ENCODE assay signal across 16 cellular contexts in genomic region chr14:100281286-100282082, GRCh38. TPM values are rescaled to one million over a fixed set of nuclear protein-coding genes. Genes with fewer than 3 reads are reported as not detected.
A peak's percentile ranks its signal among the peaks of the same experiment; 100 is the strongest.
DNase-seq lines count a peak whose midpoint lies in the region; ATAC-seq, FAIRE-seq and TF ChIP-seq lines count a peak whose summit lies in the region.
"Had no signal": no experiment of that assay in that cellular context is flagged by ENCODE, and none has a peak within 500 bp of the region (broad histone marks: within the 10 kb centered on the region; RNA-seq: fewer than 3 reads in every experiment).

No MANE protein-coding gene starts in this region.

- no peaks in the 10 kb centered on the region for H3K9me3 Mint-ChIP-seq in neural crest cell
- H3K9me3 Mint-ChIP-seq: CD14-positive monocyte; T-helper 2 cell treated with Interferon-gamma antibody and Interleukin-4, amounts not matched to agents 5 μg/mL and 100 μg/mL, for 36 hours had no signal

- H3K4me1 Mint-ChIP-seq in neural crest cell, result peaks cover 22% of the 10 kb centered on the region

- H3K4me3 ChIP-seq in bronchial epithelial cell (ENCODE audit: low read depth, low read length), result no peak overlapping the region
- H3K4me3 ChIP-seq: gastroesophageal sphincter had no signal

- H3K27me3 Mint-ChIP-seq in neural crest cell (ENCODE audit: low read depth), result peaks cover 7% of the 10 kb centered on the region

- H3K27me3 ChIP-seq in bronchial epithelial cell (ENCODE audit: control insufficient read depth, insufficient read depth, low read length), result no peaks in the 10 kb centered on the region
- H3K27me3 ChIP-seq: gastroesophageal sphincter had no signal

- FAIRE-seq in bronchial epithelial cell (lab: Jason Lieb, UNC) (no peak), RCC 7860 (lab: Jason Lieb, UNC) (no peak)

- DNase-seq in DMS79 (lab: John Stamatoyannopoulos, UW), result peak; percentile 95
- DNase-seq in LHCN-M2 (ENCODE audit: low read depth), result peak; percentile 52
- peak; percentile 26 for DNase-seq in bronchial epithelial cell (ENCODE audit: low read depth)
- no peak for DNase-seq in neural crest cell (ENCODE audit: low read depth, low spot score)
- no peak for DNase-seq in RCC 7860 (ENCODE audit: low spot score)
- DNase-seq in Kasumi-1 (lab: John Stamatoyannopoulos, UW), result no peak
- DNase-seq: activated CD4-positive, alpha-beta T cell treated with anti-CD3 and anti-CD28 coated beads, Interleukin-2, amount 50 U/mL, for 1 hour; effector CD8-positive, alpha-beta T cell; NCI-H774; SHP77; stimulated activated CD4-positive, alpha-beta T cell treated with anti-CD3 and anti-CD28 coated beads, Interleukin-2, amount 100 ng/mL, for 48 hours had no signal

- H3K36me3 ChIP-seq in bronchial epithelial cell (ENCODE audit: control insufficient read depth, insufficient read depth, low read length), result peaks cover 2% of the 10 kb centered on the region

- peak overlapping the region; percentile 22 for H3K4me3 Mint-ChIP-seq in neural crest cell
- H3K4me3 Mint-ChIP-seq: CD14-positive monocyte; T-helper 2 cell treated with Interferon-gamma antibody and Interleukin-4, amounts not matched to agents 5 μg/mL and 100 μg/mL, for 36 hours had no signal

- TF ChIP-seq CTCF in bronchial epithelial cell (IDR thresholded peaks at IDR 0.05; ENCODE audit: insufficient read depth, low read length, severe bottlenecking) (no peak), neural crest cell (conservative IDR thresholded peaks at IDR 0.05) (no peak)

- peak overlapping the region; percentile 75 for H3K27ac Mint-ChIP-seq in neural crest cell (ENCODE audit: unreplicated experiment)
- H3K27ac Mint-ChIP-seq: T-helper 2 cell treated with Interferon-gamma antibody and Interleukin-4, amounts not matched to agents 5 μg/mL and 100 μg/mL, for 36 hours had no signal

- ATAC-seq in HG03097 (IDR thresholded peaks at IDR 0.05; ENCODE audit: low FRiP score, unreplicated experiment) (no peak), HG03460 (IDR thresholded peaks at IDR 0.05; ENCODE audit: unreplicated experiment) (no peak)
- ATAC-seq: gastroesophageal sphincter had no signal

- peaks cover 3% of the 10 kb centered on the region for H3K36me3 Mint-ChIP-seq in neural crest cell (ENCODE audit: low read depth)

RNA-seq across cellular contexts. Expression of gene SLC25A29, which starts 24.8 kb away (rescaled TPM):
- total RNA-seq in LHCN-M2 (2014; rRNA removed), result 23.4 and 43.4 TPM in 2 replicates
- polyA plus RNA-seq in LHCN-M2 (2012), result 8.6 TPM
- 16.1 and 17.3 TPM in 2 replicates for total RNA-seq in bronchial epithelial cell
- 123 and 128 TPM in 2 replicates for total RNA-seq in neural crest cell

RNA-seq across cellular contexts. Expression of gene SLC25A47, which starts 41.7 kb away (rescaled TPM):
- not detected in 2 replicates for total RNA-seq in LHCN-M2 (2014; rRNA removed)
- polyA plus RNA-seq in LHCN-M2 (2012), result not detected
- not detected in 2 replicates for total RNA-seq in bronchial epithelial cell
- not detected in 2 replicates for total RNA-seq in neural crest cell
- polyA plus RNA-seq: CD14-positive monocyte had no signal

RNA-seq across cellular contexts. Expression of gene YY1, which starts 42.5 kb away (rescaled TPM):
- total RNA-seq in LHCN-M2 (2014; rRNA removed), result 28.4 and 31.9 TPM in 2 replicates
- polyA plus RNA-seq in LHCN-M2 (2012), result 29.5 TPM
- total RNA-seq in bronchial epithelial cell, result 44.8 and 50.5 TPM in 2 replicates
- total RNA-seq in neural crest cell, result 72.0 and 79.9 TPM in 2 replicates

Comparison
In these comparisons a context has a peak if more than half of its experiments do, and no peak if none do; other contexts are left out.
1. DNase-seq: peak in DMS79 (single experiment), LHCN-M2 (single experiment) and bronchial epithelial cell (single experiment); none in neural crest cell (single experiment), RCC 7860 (single experiment) and Kasumi-1 (0 of 2).